ENCODE assay signal across 25 cellular contexts in the genomic region with DNA sequence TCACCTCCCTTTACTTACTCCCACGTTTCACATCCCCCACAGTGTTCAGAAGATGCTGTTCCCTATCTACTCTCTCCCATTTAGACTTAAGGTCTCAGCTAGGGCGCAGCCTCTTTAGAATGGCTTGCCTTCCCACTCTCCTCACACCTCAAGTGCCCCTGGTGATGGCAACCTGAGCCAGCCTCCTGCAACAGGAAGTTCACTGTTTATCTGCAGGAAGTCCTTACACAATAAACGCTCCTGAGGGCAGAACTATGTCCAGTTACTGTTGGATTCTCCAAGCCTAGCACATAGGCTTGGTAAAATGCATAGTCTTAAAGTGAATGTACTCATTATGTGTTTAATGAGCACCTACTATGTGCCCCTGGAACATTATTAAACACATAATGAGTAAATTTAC. TPM values are rescaled to one million over a fixed set of nuclear protein-coding genes. Genes with fewer than 3 reads are reported as not detected.
DNase-seq lines count a peak whose midpoint lies in the region; ATAC-seq and TF ChIP-seq lines count a peak whose summit lies in the region.
"Had no signal": no experiment of that assay in that cellular context is flagged by ENCODE, and none has a peak within 500 bp of the region (broad histone marks: within the 10 kb centered on the region; RNA-seq: fewer than 3 reads in every experiment).

No MANE protein-coding gene starts in this region.

- H2AFZ ChIP-seq in PC-3 (ENCODE audit: low read length), result no peak overlapping the region

- no peak overlapping the region for H3K9ac ChIP-seq in PC-3 (ENCODE audit: low read length)
- H3K9ac ChIP-seq: SK-N-SH had no signal

- no TSS peak for BruUV-seq in PC-3 (replicated peaks; lab: Mats Ljungman, UMichigan)

- H3K36me3 ChIP-seq in PC-3 (ENCODE audit: low read depth, low read length), result no peaks in the 10 kb centered on the region
- H3K36me3 ChIP-seq: adrenal gland, breast epithelium, transverse colon had no signal

- POLR2A ChIA-PET in PC-3 (lab: Charles Lee; ENCODE audit: unreplicated experiment), result no interaction called here

- H3K9me3 ChIP-seq in PC-3 (ENCODE audit: low read length), result no peaks in the 10 kb centered on the region
- H3K9me3 ChIP-seq: breast epithelium, heart right ventricle, left ventricle myocardium inferior, Peyer's patch, SK-N-SH, transverse colon had no signal

- no peaks in the 10 kb centered on the region for H3K27me3 Mint-ChIP-seq in activated naive CD4-positive, alpha-beta T cell treated with anti-CD3 and anti-CD28 coated beads for 36 hours (ENCODE audit: low read depth)

- peak overlapping the region; percentile 59 for H3K27ac Mint-ChIP-seq in activated naive CD4-positive, alpha-beta T cell treated with anti-CD3 and anti-CD28 coated beads for 36 hours
- peak overlapping the region in 1 of 2 donors; percentile 5 for H3K27ac Mint-ChIP-seq in activated naive CD4-positive, alpha-beta T cell treated with anti-CD3 and anti-CD28 coated beads, Interleukin-2, amount 50 U/mL, for 72 hours
- H3K27ac Mint-ChIP-seq: CD8-positive, alpha-beta T cell; H9 had no signal

- no peak overlapping the region for H3K4me3 Mint-ChIP-seq in activated naive CD4-positive, alpha-beta T cell treated with anti-CD3 and anti-CD28 coated beads for 36 hours
- H3K4me3 Mint-ChIP-seq: CD8-positive, alpha-beta T cell; H9 had no signal

- H3K27ac ChIP-seq in PC-3 (ENCODE audit: low read length), result no peak overlapping the region
- H3K27ac ChIP-seq: adrenal gland, breast epithelium, heart right ventricle, left ventricle myocardium inferior, Peyer's patch, transverse colon had no signal

- TF ChIP-seq CTCF in PC-3 (conservative IDR thresholded peaks at IDR 0.05; ENCODE audit: low read depth, low read length) (no peak), fibroblast of pulmonary artery (IDR thresholded peaks at IDR 0.05; ENCODE audit: low read length, missing control alignments) (no peak)

- no peaks in the 10 kb centered on the region for H3K27me3 ChIP-seq in PC-3 (ENCODE audit: low read length)
- H3K27me3 ChIP-seq: adrenal gland, breast epithelium, heart right ventricle, Peyer's patch, transverse colon had no signal

- no peaks in the 10 kb centered on the region for H3K79me2 ChIP-seq in PC-3 (ENCODE audit: low read length)

- CTCF ChIA-PET in activated naive CD4-positive, alpha-beta T cell treated with anti-CD3 and anti-CD28 coated beads for 36 hours (lab: Charles Lee), result no interaction called here
- CTCF ChIA-PET in PC-3 (lab: Charles Lee), result no interaction called here

- peaks cover 9% of the 10 kb centered on the region for H3K36me3 Mint-ChIP-seq in activated naive CD4-positive, alpha-beta T cell treated with anti-CD3 and anti-CD28 coated beads for 36 hours (ENCODE audit: low read depth)
- peaks cover 0 to 7% of the 10 kb centered on the region in 2 donors for H3K36me3 Mint-ChIP-seq in activated naive CD4-positive, alpha-beta T cell treated with anti-CD3 and anti-CD28 coated beads, Interleukin-2, amount 50 U/mL, for 72 hours

- H3K4me1 ChIP-seq in PC-3 (ENCODE audit: insufficient read depth, low read length), result no peaks in the 10 kb centered on the region
- H3K4me1 ChIP-seq: breast epithelium, left ventricle myocardium inferior, Peyer's patch, transverse colon had no signal

- no peak for ATAC-seq in activated naive CD4-positive, alpha-beta T cell treated with anti-CD3 and anti-CD28 coated beads, Interleukin-2, amount 50 U/mL, for 72 hours
- ATAC-seq in PC-3, result peak; percentile 50
- ATAC-seq: activated CD4-positive, CD25-positive, alpha-beta regulatory T cell treated with anti-CD3 and anti-CD28 coated beads, Interleukin-2, amount 50 U/mL, for 24 hours; CD8-positive, alpha-beta T cell; heart right ventricle; stimulated activated naive CD8-positive, alpha-beta T cell treated with anti-CD3 and anti-CD28 coated beads, Interleukin-15, Interleukin-2, amounts not matched to agents 100 U/mL and 50 U/mL, for 24 hours had no signal

- no peaks in the 10 kb centered on the region for H3K9me3 Mint-ChIP-seq in activated naive CD4-positive, alpha-beta T cell treated with anti-CD3 and anti-CD28 coated beads for 36 hours
- H3K9me3 Mint-ChIP-seq in activated naive CD4-positive, alpha-beta T cell treated with anti-CD3 and anti-CD28 coated beads, Interleukin-2, amount 50 U/mL, for 72 hours, result peaks cover 0 to 3% of the 10 kb centered on the region in 2 donors
- H3K9me3 Mint-ChIP-seq: CD8-positive, alpha-beta T cell had no signal

- intact Hi-C loops in activated naive CD4-positive, alpha-beta T cell treated with anti-CD3 and anti-CD28 coated beads for 36 hours (cut with micrococcal nuclease), result no loop called here
- intact Hi-C loops in PC-3 (cut with micrococcal nuclease), result no loop called here

- H3K9me2 ChIP-seq in PC-3 (replicated peaks; ENCODE audit: low read length), result no peaks in the 10 kb centered on the region
- H3K9me2 ChIP-seq: SK-N-SH had no signal

- no peaks in the 10 kb centered on the region for H4K20me1 ChIP-seq in PC-3 (ENCODE audit: low read length)

- H3K4me3 ChIP-seq in PC-3 (ENCODE audit: low read length), result no peak overlapping the region
- H3K4me3 ChIP-seq in fibroblast of pulmonary artery (replicated peaks; ENCODE audit: low read depth, low read length), result no peak overlapping the region
- H3K4me3 ChIP-seq: adrenal gland, breast epithelium, heart right ventricle, left ventricle myocardium inferior, Peyer's patch, skin epidermis, transverse colon had no signal

- no peak overlapping the region for H3K4me2 ChIP-seq in PC-3 (ENCODE audit: low read length)
- H3K4me2 ChIP-seq: SK-N-SH had no signal

- H3F3A ChIP-seq in PC-3 (ENCODE audit: low read length, unreplicated experiment), result no peaks in the 10 kb centered on the region

- DNase-seq in activated naive CD4-positive, alpha-beta T cell treated with anti-CD3 and anti-CD28 coated beads for 36 hours, result no peak
- DNase-seq in activated naive CD4-positive, alpha-beta T cell treated with anti-CD3 and anti-CD28 coated beads, Interleukin-2, amount 50 U/mL, for 72 hours (ENCODE audit: low spot score in 2 of 2), result no peak
- no peak for DNase-seq in PC-3
- DNase-seq in fibroblast of pulmonary artery (ENCODE audit: low read depth), result peak; percentile 33
- DNase-seq in pons (ENCODE audit: low spot score), result no peak
- DNase-seq in NCI-H345 treated with DMSO at 0.1 percent for 48 hours (lab: John Stamatoyannopoulos, UW; ENCODE audit: unreplicated experiment), result no peak
- no peak for DNase-seq in DMS79 treated with DMSO at 0.1 percent for 48 hours (lab: John Stamatoyannopoulos, UW)
- DNase-seq: activated CD8-positive, alpha-beta memory T cell treated with anti-CD3 and anti-CD28 coated beads, Interleukin-2, amount 50 U/mL, for 4 hours; activated gamma-delta T cell; adrenal gland; CD8-positive, alpha-beta T cell; DMS79; H9; heart right ventricle; left ventricle myocardium inferior; midbrain; NCI-H146; NCI-H345; Peyer's patch; SK-N-SH; stimulated activated naive CD8-positive, alpha-beta T cell treated with anti-CD3 and anti-CD28 coated beads, Interleukin-15, Interleukin-2, amounts not matched to agents 100 U/mL and 50 U/mL, for 24 hours; transverse colon had no signal

- peaks cover 10% of the 10 kb centered on the region for H3K4me1 Mint-ChIP-seq in activated naive CD4-positive, alpha-beta T cell treated with anti-CD3 and anti-CD28 coated beads for 36 hours (ENCODE audit: low read depth)

RNA-seq across cellular contexts. Expression of a gene that starts 21.9 kb away (rescaled TPM):
- total RNA-seq in activated naive CD4-positive, alpha-beta T cell treated with anti-CD3 and anti-CD28 coated beads for 36 hours, result 1 to 10 TPM; 9.3 to 9.8 TPM
- total RNA-seq in activated naive CD4-positive, alpha-beta T cell treated with anti-CD3 and anti-CD28 coated beads, Interleukin-2, amount 50 U/mL, for 72 hours, result 10 to 100 TPM; 11.8 to 15.8 TPM
- total RNA-seq in PC-3 (2014; rRNA removed), result 47.4 and 55.0 TPM in 2 replicates

RNA-seq across cellular contexts. Expression of a gene that starts 59.2 kb away (rescaled TPM):
- total RNA-seq in activated naive CD4-positive, alpha-beta T cell treated with anti-CD3 and anti-CD28 coated beads for 36 hours, result not detected
- not detected for total RNA-seq in activated naive CD4-positive, alpha-beta T cell treated with anti-CD3 and anti-CD28 coated beads, Interleukin-2, amount 50 U/mL, for 72 hours
- not detected in 2 replicates for total RNA-seq in PC-3 (2014; rRNA removed)
- total RNA-seq: adrenal gland; breast epithelium; CD8-positive, alpha-beta T cell; H9; heart right ventricle; left ventricle myocardium inferior; Peyer's patch; transverse colon had no signal
